23 cellular contexts compared by ENCODE assay signal in genomic region chr14:53744846-53745245, GRCh38.
DNase-seq lines count a peak whose midpoint lies in the region; ATAC-seq, FAIRE-seq and TF ChIP-seq lines count a peak whose summit lies in the region.
"Had no signal": no experiment of that assay in that cellular context is flagged by ENCODE, and none has a peak within 500 bp of the region (broad histone marks: within the 10 kb centered on the region; RNA-seq: fewer than 3 reads in every experiment).

No MANE protein-coding gene starts in this region.

- H3K27ac ChIP-seq in astrocyte (ENCODE audit: low read depth, low read length): no peak overlapping the region
- no peak overlapping the region for H3K27ac ChIP-seq in HepG2 (ENCODE audit: extremely low read length, insufficient read depth, low read length)
- H3K27ac ChIP-seq: BLaER1 had no signal

- FAIRE-seq in astrocyte (lab: Jason Lieb, UNC): peak; percentile 5
- no peak for FAIRE-seq in HepG2 (lab: Jason Lieb, UNC)
- FAIRE-seq: A204.1, GM12892, GM18507, K562 had no signal

- TF ChIP-seq POLR2A in HepG2 (IDR thresholded peaks at IDR 0.05; ENCODE audit: insufficient read depth in 1 of 2, low read depth in 2 of 2, low read length in 2 of 2): no peak

- POLR2A ChIA-PET in HepG2 (lab: Yijun Ruan, JAX): no interaction called here

- CTCF ChIA-PET in HepG2 (lab: Yijun Ruan, JAX; ENCODE audit: low intra/inter-chr PET ratio, low total read pairs): no interaction called here

- no peaks in the 10 kb centered on the region for H3K36me3 Mint-ChIP-seq in astrocyte (ENCODE audit: low read depth, unreplicated experiment)
- H3K36me3 Mint-ChIP-seq: CD14-positive monocyte; CD4-positive, alpha-beta memory T cell had no signal

- H3K9me3 ChIP-seq in astrocyte (ENCODE audit: insufficient read depth, low read depth, low read length) (no peaks in the 10 kb centered on the region), HepG2 (ENCODE audit: low read length) (no peaks in the 10 kb centered on the region)
- H3K9me3 ChIP-seq: BLaER1 had no signal

- DNase-seq in astrocyte (ENCODE audit: low read depth) (no peak), fibroblast of the conjunctiva (ENCODE audit: low read depth) (peak; percentile 45), HepG2 (ENCODE audit: low spot score) (peak; percentile 23), putamen (ENCODE audit: low spot score) (no peak), kidney tubule cell (ENCODE audit: low spot score) (no peak)
- DNase-seq: ACHN; CD4-positive, alpha-beta memory T cell; DMS153; DMS79; GDM1; GOT3; H7; HFFc6; IMR-90 had no signal

- H3K4me1 ChIP-seq in astrocyte (ENCODE audit: insufficient read depth, low read length) (no peaks in the 10 kb centered on the region), HepG2 (ENCODE audit: insufficient read depth, low read length) (peaks cover 14% of the 10 kb centered on the region)
- H3K4me1 ChIP-seq: BLaER1 had no signal

- H3K9me3 Mint-ChIP-seq in astrocyte (ENCODE audit: unreplicated experiment): no peaks in the 10 kb centered on the region
- H3K9me3 Mint-ChIP-seq: HFFc6 had no signal

- H3K27me3 Mint-ChIP-seq in astrocyte (ENCODE audit: low read depth, unreplicated experiment): peaks cover 8% of the 10 kb centered on the region

- intact Hi-C loops in HepG2 (cut with micrococcal nuclease; ENCODE audit: unreplicated experiment): no loop called here

- no peak overlapping the region for H3K4me3 Mint-ChIP-seq in astrocyte (ENCODE audit: unreplicated experiment)
- H3K4me3 Mint-ChIP-seq: CD14-positive monocyte; CD4-positive, alpha-beta memory T cell; HFFc6 had no signal

- TF ChIP-seq EP300 in HepG2 (IDR thresholded peaks at IDR 0.05; ENCODE audit: low read depth in 2 of 2, low read length in 2 of 2) (no peak), HepG2 (CRISPR knock-in tag; IDR thresholded peaks at IDR 0.05; ENCODE audit: borderline replicate concordance) (no peak)

- H3K36me3 ChIP-seq in astrocyte (ENCODE audit: insufficient read depth, low read length) (no peaks in the 10 kb centered on the region), HepG2 (replicated peaks in 1 of 2; ENCODE audit: control insufficient read depth in 1 of 2, insufficient read depth in 2 of 2, low read length in 2 of 2) (no peaks in the 10 kb centered on the region; a peak in 1 of 5 replicates)
- H3K36me3 ChIP-seq: BLaER1 had no signal

- TF ChIP-seq CTCF in astrocyte (IDR thresholded peaks at IDR 0.05; ENCODE audit: insufficient read depth, low read depth, low read length): no peak
- TF ChIP-seq CTCF in HepG2 (CRISPR knock-in tag; IDR thresholded peaks at IDR 0.05): no peak

- H4K20me1 ChIP-seq in astrocyte (ENCODE audit: insufficient read depth, low read length): no peaks in the 10 kb centered on the region
- no peaks in the 10 kb centered on the region for H4K20me1 ChIP-seq in HepG2 (ENCODE audit: insufficient read depth, low read length)
- H4K20me1 ChIP-seq: BLaER1 had no signal

- H2AFZ ChIP-seq in astrocyte (ENCODE audit: low read depth, low read length) (no peak overlapping the region), HepG2 (ENCODE audit: low read length) (no peak overlapping the region)

- peaks cover 3% of the 10 kb centered on the region for H3K27me3 ChIP-seq in astrocyte (ENCODE audit: insufficient read depth, low read length)
- no peaks in the 10 kb centered on the region for H3K27me3 ChIP-seq in HepG2 (ENCODE audit: control insufficient read depth in 1 of 2, insufficient read depth in 2 of 2, low read length in 2 of 2)
- H3K27me3 ChIP-seq: BLaER1 had no signal

- in situ Hi-C loops in HepG2 (cut with HindIII; ENCODE audit: extremely low pct_ligation_motif_present, low pct_unique_long_range_greater_than_20kb): no loop called here

- no TSS peak for BruUV-seq in HepG2 (replicated peaks; lab: Mats Ljungman, UMichigan)

- ATAC-seq in HepG2: peak; percentile 70
- no peak for ATAC-seq in HG02885 (IDR thresholded peaks at IDR 0.05; ENCODE audit: poor library complexity, unreplicated experiment)
- no peak for ATAC-seq in GM19035 (IDR thresholded peaks at IDR 0.05; ENCODE audit: unreplicated experiment)
- ATAC-seq: HCT116, K562 had no signal

- WGBS in HepG2 (ENCODE audit: low lambda C conversion rate): 89% methylated on average over 1 of the region's 1 CpG

- no peak for TF ChIP-seq RAD21 in HepG2 (CRISPR knock-in tag; IDR thresholded peaks at IDR 0.05)

- H3K9ac ChIP-seq in astrocyte (ENCODE audit: low read length) (no peak overlapping the region), HepG2 (ENCODE audit: insufficient read depth, low read depth, low read length) (no peak overlapping the region)
- H3K9ac ChIP-seq: BLaER1 had no signal

- H3K4me1 Mint-ChIP-seq in astrocyte (ENCODE audit: low read depth, unreplicated experiment): peaks cover 12% of the 10 kb centered on the region
- H3K4me1 Mint-ChIP-seq: CD14-positive monocyte; CD4-positive, alpha-beta memory T cell had no signal

- H3K4me3 ChIP-seq in astrocyte (ENCODE audit: insufficient read depth, low read depth, low read length): no peak overlapping the region
- no peak overlapping the region for H3K4me3 ChIP-seq in HepG2 (replicated peaks in 1 of 3; ENCODE audit: insufficient read depth in 1 of 3, low read depth in 2 of 3, low read length in 3 of 3)
- H3K4me3 ChIP-seq: BLaER1, K562 had no signal

- H3K27ac Mint-ChIP-seq in astrocyte (ENCODE audit: unreplicated experiment): no peak overlapping the region
- H3K27ac Mint-ChIP-seq: CD14-positive monocyte; CD4-positive, alpha-beta memory T cell; HFFc6 had no signal

- H3K79me2 ChIP-seq in astrocyte (ENCODE audit: insufficient read depth, low read length): no peaks in the 10 kb centered on the region
- H3K79me2 ChIP-seq in HepG2 (ENCODE audit: insufficient read depth, low read length): no peaks in the 10 kb centered on the region

- H3K4me2 ChIP-seq in astrocyte (ENCODE audit: low read length) (no peak overlapping the region), HepG2 (ENCODE audit: low read depth, low read length) (no peak overlapping the region)
- H3K4me2 ChIP-seq: BLaER1 had no signal

TF ChIP-seq in HepG2, 621 proteins besides CTCF, POLR2A, EP300 and RAD21 (continues in another document):
- 0 out of 2 replicates have a peak, but pooled peaks have one; percentile 11 for TF ChIP-seq FOXA3 (CRISPR knock-in tag; IDR thresholded peaks at IDR 0.05)
- no peak for TF ChIP-seq ZNF501 (CRISPR knock-in tag; IDR thresholded peaks at IDR 0.05)
- TF ChIP-seq LBX2 (CRISPR knock-in tag; IDR thresholded peaks at IDR 0.05; ENCODE audit: borderline replicate concordance): no peak
- TF ChIP-seq ZNF101 (CRISPR knock-in tag; IDR thresholded peaks at IDR 0.05; ENCODE audit: borderline replicate concordance, low read depth): no peak
- no peak for TF ChIP-seq ZNF430 (CRISPR knock-in tag; IDR thresholded peaks at IDR 0.05)
- TF ChIP-seq TERF1 (CRISPR knock-in tag; IDR thresholded peaks at IDR 0.05): no peak
- no peak for TF ChIP-seq PHF8 (CRISPR knock-in tag; IDR thresholded peaks at IDR 0.05)
- TF ChIP-seq KMT2A (CRISPR knock-in tag; IDR thresholded peaks at IDR 0.05): no peak
- no peak for TF ChIP-seq ZNF577 (CRISPR knock-in tag; IDR thresholded peaks at IDR 0.05; ENCODE audit: borderline replicate concordance, low read depth)
- TF ChIP-seq ZBTB7A (CRISPR knock-in tag; IDR thresholded peaks at IDR 0.05): no peak
- TF ChIP-seq TEAD3 (CRISPR knock-in tag; optimal IDR thresholded peaks at IDR 0.05; ENCODE audit: borderline replicate concordance): peak; percentile 12
- TF ChIP-seq GABPB1 (CRISPR knock-in tag; IDR thresholded peaks at IDR 0.05): no peak
- peak; percentile 38 for TF ChIP-seq SKI (IDR thresholded peaks at IDR 0.05; ENCODE audit: partially characterized antibody)
- TF ChIP-seq ZNF292 (CRISPR knock-in tag; IDR thresholded peaks at IDR 0.05; ENCODE audit: borderline replicate concordance, low read depth): no peak
- no peak for TF ChIP-seq CENPT (CRISPR knock-in tag; IDR thresholded peaks at IDR 0.05; ENCODE audit: low read depth)
- TF ChIP-seq USF2 (IDR thresholded peaks at IDR 0.05; ENCODE audit: low read depth, low read length): no peak
- TF ChIP-seq USF2 (CRISPR knock-in tag; IDR thresholded peaks at IDR 0.05; ENCODE audit: borderline replicate concordance): no peak

Comparison
In these comparisons a context has a peak if more than half of its experiments do, and no peak if none do; other contexts are left out.
1. DNase-seq: peak in fibroblast of the conjunctiva (single experiment) and HepG2 (single experiment); none in astrocyte (single experiment), putamen (single experiment) and kidney tubule cell (single experiment).